Comparison of ENCODE assay signal across 8 cellular contexts in the genomic region with DNA sequence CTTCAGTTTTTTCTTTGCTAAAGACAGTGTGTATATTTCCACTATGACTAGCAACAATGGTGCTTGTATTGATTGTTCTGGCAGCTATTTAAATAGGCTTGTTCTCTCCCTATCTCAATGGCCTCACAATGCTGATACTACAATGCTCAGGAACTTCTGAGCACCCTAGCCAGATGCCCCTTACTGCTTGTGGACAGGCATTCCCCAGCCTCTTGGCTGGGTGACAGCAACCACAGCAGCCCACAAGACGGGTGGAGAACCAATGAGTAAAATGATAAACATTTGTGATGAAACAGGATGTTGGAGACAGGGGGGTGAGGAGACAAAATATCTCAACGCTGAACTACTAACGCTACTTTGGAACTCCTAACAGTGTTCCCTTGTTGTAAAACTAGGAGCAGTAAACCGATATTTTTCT. TPM values are rescaled to one million over a fixed set of nuclear protein-coding genes. Genes with fewer than 3 reads are reported as not detected.
A peak's percentile ranks its signal among the peaks of the same experiment; 100 is the strongest.
DNase-seq lines count a peak whose midpoint lies in the region; ATAC-seq and TF ChIP-seq lines count a peak whose summit lies in the region.

No MANE protein-coding gene starts in this region.

- peak overlapping the region; percentile 87 for H3K27ac Mint-ChIP-seq in activated CD4-positive, alpha-beta memory T cell treated with anti-CD3 and anti-CD28 coated beads for 36 hours
- H3K27ac Mint-ChIP-seq in endothelial cell (ENCODE audit: unreplicated experiment) = peak overlapping the region; percentile 68

- H3K27me3 Mint-ChIP-seq in activated CD4-positive, alpha-beta memory T cell treated with anti-CD3 and anti-CD28 coated beads for 36 hours = no peaks in the 10 kb centered on the region
- no peaks in the 10 kb centered on the region for H3K27me3 Mint-ChIP-seq in endothelial cell (ENCODE audit: unreplicated experiment)

- DNase-seq in GM04504 (ENCODE audit: low read depth) = peak; percentile 96
- DNase-seq in NAMALWA (ENCODE audit: low spot score) = peak; percentile 45
- DNase-seq in activated CD4-positive, alpha-beta memory T cell treated with anti-CD3 and anti-CD28 coated beads for 36 hours = peak; percentile 87
- DNase-seq in endothelial cell (ENCODE audit: low spot score) = no peak
- DNase-seq in omental fat pad (ENCODE audit: low spot score) = no peak
- DNase-seq in NCI-H446 (lab: John Stamatoyannopoulos, UW) = no peak
- no peak for DNase-seq in NCI-H1092 (lab: John Stamatoyannopoulos, UW)

- no peak for TF ChIP-seq CTCF in endothelial cell (IDR thresholded peaks at IDR 0.05; ENCODE audit: unreplicated experiment)
- no peak for TF ChIP-seq CTCF in omental fat pad (IDR thresholded peaks at IDR 0.05)

- H3K4me1 Mint-ChIP-seq in activated CD4-positive, alpha-beta memory T cell treated with anti-CD3 and anti-CD28 coated beads for 36 hours (ENCODE audit: low read depth) = peaks cover 59% of the 10 kb centered on the region
- peaks cover 7% of the 10 kb centered on the region for H3K4me1 Mint-ChIP-seq in endothelial cell (ENCODE audit: unreplicated experiment)

- CTCF ChIA-PET in activated CD4-positive, alpha-beta memory T cell treated with anti-CD3 and anti-CD28 coated beads for 36 hours (lab: Charles Lee) = interaction anchor here (0.9 to 1.1 kb wide), 3 partner anchors 14 to 20 kb away, joined by 3 read pairs; no protein-coding TSS in a partner anchor

- intact Hi-C loops in activated CD4-positive, alpha-beta memory T cell treated with anti-CD3 and anti-CD28 coated beads for 36 hours (cut with micrococcal nuclease) = loop anchor here (1.0 to 5.0 kb wide), 7 partner anchors 11 to 160 kb away; a partner anchor contains a TSS

- POLR2A ChIA-PET in activated CD4-positive, alpha-beta memory T cell treated with anti-CD3 and anti-CD28 coated beads for 36 hours (lab: Charles Lee) = interaction anchor here (0.9 to 1.3 kb wide), 7 partner anchors 10 to 60 kb away, joined by 3 to 4 read pairs (median 3); no protein-coding TSS in a partner anchor

- H3K9me3 Mint-ChIP-seq in activated CD4-positive, alpha-beta memory T cell treated with anti-CD3 and anti-CD28 coated beads for 36 hours = no peaks in the 10 kb centered on the region
- H3K9me3 Mint-ChIP-seq in endothelial cell (ENCODE audit: unreplicated experiment) = no peaks in the 10 kb centered on the region

- H3K36me3 Mint-ChIP-seq in activated CD4-positive, alpha-beta memory T cell treated with anti-CD3 and anti-CD28 coated beads for 36 hours = peaks cover 5% of the 10 kb centered on the region
- H3K36me3 Mint-ChIP-seq in endothelial cell (ENCODE audit: low read depth, unreplicated experiment) = no peaks in the 10 kb centered on the region

- ATAC-seq in HG02588 (IDR thresholded peaks at IDR 0.05; ENCODE audit: unreplicated experiment) (peak; percentile 89), omental fat pad (ENCODE audit: low FRiP score) (peak; percentile 60)

- H3K4me3 Mint-ChIP-seq in activated CD4-positive, alpha-beta memory T cell treated with anti-CD3 and anti-CD28 coated beads for 36 hours = peak overlapping the region; percentile 56
- H3K4me3 Mint-ChIP-seq in endothelial cell (ENCODE audit: unreplicated experiment) = no peak overlapping the region

RNA-seq across cellular contexts. Expression of a gene that starts 42.3 kb away (rescaled TPM):
- 10 to 100 TPM; 24.3 to 25.1 TPM for total RNA-seq in activated CD4-positive, alpha-beta memory T cell treated with anti-CD3 and anti-CD28 coated beads for 36 hours
- total RNA-seq in endothelial cell (ENCODE audit: unreplicated experiment) = 15.6 TPM
- 10 to 100 TPM; 14.9 to 47.3 (median 26.9) TPM for total RNA-seq in omental fat pad

Comparison
In these comparisons a context has a peak if more than half of its experiments do, and no peak if none do; other contexts are left out.
1. DNase-seq: peak in GM04504 (single experiment), NAMALWA (single experiment) and activated CD4-positive, alpha-beta memory T cell treated with anti-CD3 and anti-CD28 coated beads for 36 hours (single experiment); none in endothelial cell (single experiment), omental fat pad (single experiment), NCI-H446 (0 of 2) and NCI-H1092 (single experiment).